18 cellular contexts compared by ENCODE assay signal in the genomic region with DNA sequence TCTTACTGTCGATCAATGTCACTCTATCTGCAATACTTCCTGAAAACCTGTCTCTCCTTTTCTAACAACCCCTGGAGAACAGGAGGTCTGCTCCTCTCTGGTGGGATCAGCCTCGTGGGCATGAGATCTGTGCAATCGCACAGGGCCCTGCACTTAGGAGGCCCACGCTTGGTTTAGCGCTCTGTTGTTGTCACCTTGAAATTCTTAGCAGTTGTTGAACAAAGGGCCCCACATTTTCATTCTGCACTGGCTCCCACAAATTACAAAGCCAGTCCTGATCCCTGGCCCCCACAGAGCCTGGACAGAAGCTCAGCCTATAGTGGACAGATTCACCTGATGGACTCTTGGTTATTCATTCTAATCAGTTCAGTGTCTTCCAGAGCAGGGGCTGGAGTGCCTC. TPM values are rescaled to one million over a fixed set of nuclear protein-coding genes. Genes with fewer than 3 reads are reported as not detected.
DNase-seq lines count a peak whose midpoint lies in the region; ATAC-seq and TF ChIP-seq lines count a peak whose summit lies in the region.
"Had no signal": no experiment of that assay in that cellular context is flagged by ENCODE, and none has a peak within 500 bp of the region (broad histone marks: within the 10 kb centered on the region; RNA-seq: fewer than 3 reads in every experiment).

No MANE protein-coding gene starts in this region.

- H3K36me3 ChIP-seq in H7 (replicated peaks; ENCODE audit: control insufficient read depth, insufficient read depth, low read length) (no peaks in the 10 kb centered on the region), skeletal muscle satellite cell (ENCODE audit: insufficient read depth, low read length) (peaks cover 38% of the 10 kb centered on the region)
- H3K36me3 ChIP-seq: spleen, tibial artery had no signal

- intact Hi-C loops in activated T-helper 1 cell treated with anti-CD3 and anti-CD28 coated beads, Interleukin-12 subunit alpha, Interleukin-12 subunit beta, Interleukin-2, Interleukin-4 antibody, amounts not matched to agents 30 ng/mL and 10 ng/mL and 1 ng/mL, durations not matched to agents 14 hours and 24 hours and 36 hours (cut with micrococcal nuclease): no loop called here

- peaks cover 6% of the 10 kb centered on the region for H3K27me3 Mint-ChIP-seq in activated T-helper 1 cell treated with anti-CD3 and anti-CD28 coated beads, Interleukin-12 subunit alpha, Interleukin-12 subunit beta, Interleukin-2, Interleukin-4 antibody, amounts not matched to agents 30 ng/mL and 10 ng/mL and 1 ng/mL, durations not matched to agents 14 hours and 24 hours and 36 hours (ENCODE audit: insufficient read depth)
- H3K27me3 Mint-ChIP-seq: activated naive CD8-positive, alpha-beta T cell; CD4-positive, alpha-beta T cell had no signal

- no peak overlapping the region for H3K4me3 Mint-ChIP-seq in activated T-helper 1 cell treated with anti-CD3 and anti-CD28 coated beads, Interleukin-12 subunit alpha, Interleukin-12 subunit beta, Interleukin-2, Interleukin-4 antibody, amounts not matched to agents 30 ng/mL and 10 ng/mL and 1 ng/mL, durations not matched to agents 14 hours and 24 hours and 36 hours
- H3K4me3 Mint-ChIP-seq: activated naive CD8-positive, alpha-beta T cell; CD4-positive, alpha-beta T cell had no signal

- H3K4me2 ChIP-seq in skeletal muscle satellite cell (ENCODE audit: low read length): peak overlapping the region; percentile 88

- DNase-seq in H7 (peak; percentile 24), fibroblast of pulmonary artery (ENCODE audit: low read depth) (no peak)
- DNase-seq in activated T-helper 1 cell treated with anti-CD3 and anti-CD28 coated beads, Interleukin-12 subunit alpha, Interleukin-12 subunit beta, Interleukin-2, Interleukin-4 antibody, amounts not matched to agents 30 ng/mL and 10 ng/mL and 1 ng/mL, durations not matched to agents 14 hours and 24 hours and 36 hours (ENCODE audit: low spot score): no peak
- DNase-seq: activated CD4-positive, alpha-beta T cell treated with anti-CD3 and anti-CD28 coated beads, Interleukin-2, amount 50 U/mL, for 1 hour; activated T-cell treated with anti-CD3 and anti-CD28 coated beads, Interleukin-2, amount 50 U/mL, for 1 hour; DMS79 treated with DMSO at 0.1 percent for 48 hours; Kasumi-1; left ventricle myocardium superior; NCI-H2171; NCI-H82 had no signal

- H3K4me3 ChIP-seq in H7 (ENCODE audit: insufficient read depth, low read depth, low read length) (no peak overlapping the region), WI38 (ENCODE audit: low read depth, low read length) (peak overlapping the region; percentile 94), fibroblast of pulmonary artery (replicated peaks; ENCODE audit: low read depth, low read length) (peak overlapping the region; percentile 51), skeletal muscle satellite cell (ENCODE audit: low read length) (peak overlapping the region; percentile 81)
- H3K4me3 ChIP-seq: spleen, tibial artery had no signal

- H3K9me3 ChIP-seq in skeletal muscle satellite cell (replicated peaks; ENCODE audit: low read length): no peaks in the 10 kb centered on the region
- H3K9me3 ChIP-seq: spleen, tibial artery had no signal

- no peak overlapping the region for H3K27ac Mint-ChIP-seq in activated T-helper 1 cell treated with anti-CD3 and anti-CD28 coated beads, Interleukin-12 subunit alpha, Interleukin-12 subunit beta, Interleukin-2, Interleukin-4 antibody, amounts not matched to agents 30 ng/mL and 10 ng/mL and 1 ng/mL, durations not matched to agents 14 hours and 24 hours and 36 hours
- H3K27ac Mint-ChIP-seq: activated naive CD8-positive, alpha-beta T cell; CD4-positive, alpha-beta T cell had no signal

- no peaks in the 10 kb centered on the region for H3K36me3 Mint-ChIP-seq in activated T-helper 1 cell treated with anti-CD3 and anti-CD28 coated beads, Interleukin-12 subunit alpha, Interleukin-12 subunit beta, Interleukin-2, Interleukin-4 antibody, amounts not matched to agents 30 ng/mL and 10 ng/mL and 1 ng/mL, durations not matched to agents 14 hours and 24 hours and 36 hours (ENCODE audit: low read depth)
- H3K36me3 Mint-ChIP-seq: activated naive CD8-positive, alpha-beta T cell had no signal

- TF ChIP-seq CTCF in WI38 (IDR thresholded peaks at IDR 0.05; ENCODE audit: low read depth, low read length): no peak
- TF ChIP-seq CTCF in fibroblast of pulmonary artery (IDR thresholded peaks at IDR 0.05; ENCODE audit: low read length, missing control alignments): no peak

- ATAC-seq in GM18868 (IDR thresholded peaks at IDR 0.05; ENCODE audit: unreplicated experiment) (no peak), GM21529 (IDR thresholded peaks at IDR 0.05; ENCODE audit: unreplicated experiment) (no peak)
- ATAC-seq: left ventricle myocardium superior had no signal

- peak overlapping the region; percentile 83 for H3K9ac ChIP-seq in skeletal muscle satellite cell (ENCODE audit: low read depth, low read length)

- H3K27me3 ChIP-seq in H7 (ENCODE audit: control insufficient read depth, insufficient read depth, low read length) (no peaks in the 10 kb centered on the region), skeletal muscle satellite cell (ENCODE audit: control insufficient read depth, insufficient read depth, low read length) (no peaks in the 10 kb centered on the region)

- H3K4me1 ChIP-seq in skeletal muscle satellite cell (ENCODE audit: control insufficient read depth, insufficient read depth, low read length): peaks cover 33% of the 10 kb centered on the region

- H3K9me3 Mint-ChIP-seq in activated T-helper 1 cell treated with anti-CD3 and anti-CD28 coated beads, Interleukin-12 subunit alpha, Interleukin-12 subunit beta, Interleukin-2, Interleukin-4 antibody, amounts not matched to agents 30 ng/mL and 10 ng/mL and 1 ng/mL, durations not matched to agents 14 hours and 24 hours and 36 hours: no peaks in the 10 kb centered on the region
- H3K9me3 Mint-ChIP-seq: CD4-positive, alpha-beta T cell had no signal

- H3K4me1 Mint-ChIP-seq in activated T-helper 1 cell treated with anti-CD3 and anti-CD28 coated beads, Interleukin-12 subunit alpha, Interleukin-12 subunit beta, Interleukin-2, Interleukin-4 antibody, amounts not matched to agents 30 ng/mL and 10 ng/mL and 1 ng/mL, durations not matched to agents 14 hours and 24 hours and 36 hours (ENCODE audit: low read depth): no peaks in the 10 kb centered on the region

RNA-seq across cellular contexts. Expression of a gene that starts 18.6 kb away (rescaled TPM):
- 1.8 and 3.5 TPM in 2 replicates for total RNA-seq in H7 (2014; rRNA removed; shearing (Covaris generic))
- total RNA-seq in skeletal muscle satellite cell (2012; rRNA removed): 65.5 and 77.1 TPM in 2 replicates
- total RNA-seq in activated T-helper 1 cell treated with anti-CD3 and anti-CD28 coated beads, Interleukin-12 subunit alpha, Interleukin-12 subunit beta, Interleukin-2, Interleukin-4 antibody, amounts not matched to agents 30 ng/mL and 10 ng/mL and 1 ng/mL, durations not matched to agents 14 hours and 24 hours and 36 hours: not detected in 2 replicates
- total RNA-seq: left ventricle myocardium superior had no signal

RNA-seq across cellular contexts. Expression of a gene that starts 33.1 kb away (rescaled TPM):
- 28.0 and 39.8 TPM in 2 replicates for total RNA-seq in H7 (2014; rRNA removed; shearing (Covaris generic))
- 1.8 and 3.3 TPM in 2 replicates for total RNA-seq in skeletal muscle satellite cell (2012; rRNA removed)
- total RNA-seq in activated T-helper 1 cell treated with anti-CD3 and anti-CD28 coated beads, Interleukin-12 subunit alpha, Interleukin-12 subunit beta, Interleukin-2, Interleukin-4 antibody, amounts not matched to agents 30 ng/mL and 10 ng/mL and 1 ng/mL, durations not matched to agents 14 hours and 24 hours and 36 hours: 0.13 and 0.29 TPM in 2 replicates

Comparison
In these comparisons a context has a peak if more than half of its experiments do, and no peak if none do; other contexts are left out.
1. RNA of a gene that starts 33.1 kb away (total RNA-seq): 28.0 to 39.8 TPM in H7; 0.13 to 0.29 TPM in activated T-helper 1 cell treated with anti-CD3 and anti-CD28 coated beads, Interleukin-12 subunit alpha, Interleukin-12 subunit beta, Interleukin-2, Interleukin-4 antibody, amounts not matched to agents 30 ng/mL and 10 ng/mL and 1 ng/mL, durations not matched to agents 14 hours and 24 hours and 36 hours; every median in the first group is over 10 times any median in the second.